11 cellular contexts compared by ENCODE assay signal in the genomic region with DNA sequence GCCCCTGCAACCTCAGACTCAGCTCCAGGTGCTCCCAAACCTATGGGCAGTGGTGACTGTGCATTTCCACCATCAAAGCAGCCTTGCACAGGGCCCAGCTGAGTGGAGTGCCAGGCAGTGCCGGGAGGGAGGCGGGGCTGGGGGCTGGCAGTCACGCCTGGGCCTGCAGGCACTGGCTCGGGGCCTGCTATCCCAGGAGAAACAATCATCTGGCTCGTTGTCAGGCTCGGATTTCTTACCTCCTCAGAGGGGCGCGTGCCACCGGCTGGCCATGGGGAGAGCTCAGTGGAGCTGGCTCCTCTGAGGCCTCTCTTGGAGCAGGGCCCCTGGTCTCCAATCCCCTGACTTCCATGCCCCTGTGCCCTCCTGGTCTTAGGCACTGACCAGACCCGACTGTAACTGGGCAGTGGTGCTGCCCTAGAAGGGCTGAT. TPM values are rescaled to one million over a fixed set of nuclear protein-coding genes. Genes with fewer than 3 reads are reported as not detected.
DNase-seq lines count a peak whose midpoint lies in the region; ATAC-seq, FAIRE-seq and TF ChIP-seq lines count a peak whose summit lies in the region.
"Had no signal": no experiment of that assay in that cellular context is flagged by ENCODE, and none has a peak within 500 bp of the region (broad histone marks: within the 10 kb centered on the region; RNA-seq: fewer than 3 reads in every experiment).

No MANE protein-coding gene starts in this region.

- FAIRE-seq in H54 (lab: Jason Lieb, UNC) = no peak

- H2AFZ ChIP-seq in mammary epithelial cell (ENCODE audit: low read depth, low read length) = peak overlapping the region; percentile 19

- H3K4me2 ChIP-seq in mammary epithelial cell (ENCODE audit: insufficient read depth, low read depth, low read length) = peak overlapping the region; percentile 47

- no peaks in the 10 kb centered on the region for H3K79me2 ChIP-seq in mammary epithelial cell (ENCODE audit: insufficient read depth, low read length)

- CTCF ChIA-PET in mammary epithelial cell (lab: Charles Lee; ENCODE audit: low non-redundant PET) = no interaction called here

- ATAC-seq in left lobe of liver (peak; percentile 64), aorta (ENCODE audit: low FRiP score) (peak; percentile 40), HG03045 (IDR thresholded peaks at IDR 0.05; ENCODE audit: unreplicated experiment) (no peak)

- no peak for TF ChIP-seq POLR2A in H54 (IDR thresholded peaks at IDR 0.05; ENCODE audit: low read depth, low read length)

- H3K27ac ChIP-seq in mammary epithelial cell (ENCODE audit: insufficient read depth, low read depth, low read length) = no peak overlapping the region
- peak overlapping the region in 1 of 2 donors; percentile 6 for H3K27ac ChIP-seq in aorta (ENCODE audit: low read depth in 1 of 2, low read length in 2 of 2)
- H3K27ac ChIP-seq: brain microvascular endothelial cell had no signal

- no peak overlapping the region for H3K4me3 ChIP-seq in mammary epithelial cell (replicated peaks in 1 of 3; ENCODE audit: insufficient read depth in 1 of 3, low read depth in 2 of 3, low read length in 3 of 3)
- H3K4me3 ChIP-seq in aorta (ENCODE audit: low read length in 2 of 2) = no peak overlapping the region
- H3K4me3 ChIP-seq: thoracic aorta had no signal

- H3K4me1 ChIP-seq in mammary epithelial cell (ENCODE audit: insufficient read depth, low read length) = peaks cover 30% of the 10 kb centered on the region
- H3K4me1 ChIP-seq in aorta (ENCODE audit: control insufficient read depth in 1 of 2, insufficient read depth in 2 of 2, low read length in 2 of 2) = no peaks in the 10 kb centered on the region

- H3K27me3 ChIP-seq in mammary epithelial cell (ENCODE audit: insufficient read depth, low read length) (no peaks in the 10 kb centered on the region), aorta (ENCODE audit: control insufficient read depth in 1 of 2, insufficient read depth in 2 of 2, low read length in 1 of 2) (no peaks in the 10 kb centered on the region)
- H3K27me3 ChIP-seq: brain microvascular endothelial cell had no signal

- H3K9ac ChIP-seq in mammary epithelial cell (ENCODE audit: insufficient read depth, low read length) = no peak overlapping the region

- no TSS peak for BruUV-seq in mammary epithelial cell (replicated peaks; lab: Mats Ljungman, UMichigan)

- H3K9me3 ChIP-seq in mammary epithelial cell (replicated peaks; ENCODE audit: insufficient read depth, low read length) (no peaks in the 10 kb centered on the region), aorta (ENCODE audit: control insufficient read depth, low read length) (no peaks in the 10 kb centered on the region)
- H3K9me3 ChIP-seq: thoracic aorta had no signal

- DNase-seq in NCI-H345 (lab: John Stamatoyannopoulos, UW) = peak; percentile 16
- no peak for DNase-seq in NCI-H345 treated with DMSO at 0.1 percent for 48 hours (lab: John Stamatoyannopoulos, UW; ENCODE audit: unreplicated experiment)
- DNase-seq in mammary epithelial cell = peak; percentile 70
- DNase-seq in left lobe of liver (ENCODE audit: low spot score) = peak; percentile 69
- DNase-seq in aorta = peak in 1 of 2 donors; percentile 59
- DNase-seq in cortex of kidney (lab: John Stamatoyannopoulos, UW) = no peak
- DNase-seq in H54 (ENCODE audit: insufficient read length, low spot score) = no peak
- DNase-seq: brain microvascular endothelial cell, naive B cell had no signal

- in situ Hi-C loops in mammary epithelial cell (cut with MboI; ENCODE audit: low sequenced_read_pairs in 2 of 2) = no loop called here

- dilution Hi-C loops in mammary epithelial cell (cut with HindIII; ENCODE audit: low sequenced_read_pairs) = no loop called here

- WGBS in mammary epithelial cell (ENCODE audit: low coverage, missing lambda C conversion rate) = 9% methylated on average over 8 of the region's 10 CpGs
- 3 to 14% methylated on average over 10 of the region's 10 CpGs for WGBS in aorta, 2 donors

- H3K36me3 ChIP-seq in mammary epithelial cell (ENCODE audit: insufficient read depth, low read length) (no peaks in the 10 kb centered on the region), aorta (ENCODE audit: control insufficient read depth in 1 of 2, insufficient read depth in 2 of 2, low read length in 1 of 2) (no peaks in the 10 kb centered on the region)
- H3K36me3 ChIP-seq: brain microvascular endothelial cell, thoracic aorta had no signal

- no peak for TF ChIP-seq CTCF in mammary epithelial cell (conservative IDR thresholded peaks at IDR 0.05 in 1 of 2, IDR thresholded peaks at IDR 0.05 in 1 of 2; ENCODE audit: extremely low read depth in 1 of 2, insufficient read depth in 1 of 2, low read depth in 1 of 2, low read length in 2 of 2)

- no peaks in the 10 kb centered on the region for H4K20me1 ChIP-seq in mammary epithelial cell (ENCODE audit: insufficient read depth, low read length)

- intact Hi-C loops in mammary epithelial cell (cut with micrococcal nuclease) = loop anchor here (5.0 kb wide), 1 partner anchor 45 kb away; no protein-coding TSS in a partner anchor
- intact Hi-C loops in aorta (cut with DNase I) = no loop called here

RNA-seq across cellular contexts. Expression of a gene that starts 20.2 kb away (rescaled TPM):
- 10 to 100 TPM in 1 of 2 donors, 1 to 10 TPM in 1; 6.8 to 22.8 TPM for total RNA-seq in mammary epithelial cell
- polyA plus RNA-seq in mammary epithelial cell = 6.2 TPM
- polyA minus RNA-seq in mammary epithelial cell = 45.8 TPM
- total RNA-seq in left lobe of liver = 15.3 TPM
- total RNA-seq in aorta = 10 to 100 TPM; 24.8 to 44.0 TPM
- polyA plus RNA-seq in aorta = 1 to 10 TPM; 2.3 to 6.9 TPM

Comparison
In these comparisons a context has a peak if more than half of its experiments do, and no peak if none do; other contexts are left out.
1. DNase-seq: peak in NCI-H345 (single experiment), mammary epithelial cell (single experiment) and left lobe of liver (single experiment); none in NCI-H345 treated with DMSO at 0.1 percent for 48 hours (single experiment), cortex of kidney (single experiment) and H54 (single experiment).